16 cellular contexts compared by ENCODE assay signal in the genomic region with DNA sequence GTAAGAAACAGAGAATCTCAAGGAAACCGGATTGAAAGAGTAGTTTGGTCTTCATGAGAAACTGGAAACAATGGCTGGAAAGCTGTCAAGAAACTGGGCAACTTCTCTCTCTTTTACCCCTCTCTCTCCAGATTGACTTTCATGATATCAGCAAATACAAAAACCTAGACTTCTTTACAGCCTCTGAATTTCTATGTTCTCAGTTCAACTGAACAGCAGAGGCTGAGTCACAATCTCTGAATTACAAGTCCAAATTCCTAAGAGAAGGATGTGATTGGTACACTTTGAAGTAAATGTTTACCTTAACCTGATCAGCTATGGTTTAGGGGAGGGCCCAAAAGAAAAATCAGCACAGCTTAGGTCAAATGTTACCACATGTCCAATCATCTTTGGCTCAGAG.
"Had no signal": no experiment of that assay in that cellular context is flagged by ENCODE, and none has a peak within 500 bp of the region (broad histone marks: within the 10 kb centered on the region; RNA-seq: fewer than 3 reads in every experiment).

No MANE protein-coding gene starts in this region.

- H3K27me3 ChIP-seq: body of pancreas had no signal

- ATAC-seq: activated CD4-positive, alpha-beta T cell treated with anti-CD3 and anti-CD28 coated beads for 36 hours; body of pancreas; esophagus mucosa; left colon; pancreas had no signal

- H3K4me1 ChIP-seq: body of pancreas, pancreas, tibial nerve, uterus had no signal

- H3K36me3 ChIP-seq: pancreas, tibial nerve, uterus had no signal

- H3K27ac ChIP-seq: body of pancreas, pancreas, skin epidermis, tibial nerve, uterus had no signal

- DNase-seq: activated CD4-positive, alpha-beta memory T cell treated with anti-CD3 and anti-CD28 coated beads for 36 hours; activated CD4-positive, alpha-beta T cell treated with anti-CD3 and anti-CD28 coated beads for 36 hours; activated T-cell treated with anti-CD3 and anti-CD28 coated beads, Interleukin-2, amount 50 U/mL, for 24 hours; body of pancreas; head of caudate nucleus; left colon; pancreas; retina; stimulated activated CD4-positive, alpha-beta T cell treated with anti-CD3 and anti-CD28 coated beads, Interleukin-4, amount 100 ng/mL, for 24 hours; stimulated activated CD8-positive, alpha-beta memory T cell treated with anti-CD3 and anti-CD28 coated beads, Interleukin-4, amount 100 ng/mL, for 48 hours; stimulated activated naive CD4-positive, alpha-beta T cell treated with Interleukin-2 at 50 U/mL for 16 hours; substantia nigra; uterus had no signal

- H3K4me3 ChIP-seq: body of pancreas, pancreas, skin epidermis, tibial nerve, uterus had no signal

- H3K9me3 ChIP-seq: body of pancreas, pancreas, tibial nerve, uterus had no signal
